10 cellular contexts compared by ENCODE assay signal in genomic region chr16:62225675-62226074, GRCh38.
A peak's percentile ranks its signal among the peaks of the same experiment; 100 is the strongest.
DNase-seq lines count a peak whose midpoint lies in the region; ATAC-seq, FAIRE-seq and TF ChIP-seq lines count a peak whose summit lies in the region.
"Had no signal": no experiment of that assay in that cellular context is flagged by ENCODE, and none has a peak within 500 bp of the region (broad histone marks: within the 10 kb centered on the region; RNA-seq: fewer than 3 reads in every experiment).

No MANE protein-coding gene starts in this region.

- no peak overlapping the region for H2BK120ac ChIP-seq in H1 (replicated peaks; ENCODE audit: low read depth, low read length)

- H3K36me3 ChIP-seq in H1 (ENCODE audit: control insufficient read depth in 2 of 4, insufficient read depth in 4 of 4, low read length in 3 of 4), result no peaks in the 10 kb centered on the region

- H2AK5ac ChIP-seq in H1 (ENCODE audit: low read depth, low read length), result no peak overlapping the region

- H3K4me2 ChIP-seq in H1 (ENCODE audit: insufficient read depth in 1 of 2, low read depth in 2 of 2, low read length in 2 of 2), result no peak overlapping the region

- H3K27me3 ChIP-seq in H1 (replicated peaks in 1 of 4; ENCODE audit: control insufficient read depth in 3 of 4, extremely low read depth in 1 of 4, insufficient read depth in 3 of 4, low read length in 3 of 4), result no peaks in the 10 kb centered on the region

- TF ChIP-seq POLR2A in H1 (IDR thresholded peaks at IDR 0.05; ENCODE audit: control extremely low read depth in 1 of 2, low read depth in 2 of 2, low read length in 2 of 2), result no peak

- H3K4ac ChIP-seq in H1 (replicated peaks; ENCODE audit: insufficient read length, low read depth, low read length), result no peak overlapping the region

- DNase-seq in D721Med (ENCODE audit: insufficient read length, low spot score), result no peak
- peak; percentile 91 for DNase-seq in RPMI8226
- peak; percentile 86 to 92 for DNase-seq in H1 (ENCODE audit: low read depth in 1 of 2, low spot score in 2 of 2)
- DNase-seq in nephron progenitor cell, result peak; percentile 53
- DNase-seq in dedifferentiated amniotic fluid mesenchymal stem cell (ENCODE audit: extremely low spot score), result no peak
- no peak for DNase-seq in frontal cortex (ENCODE audit: low spot score in 2 of 2)

- H3K27ac Mint-ChIP-seq in nephron progenitor cell, result no peak overlapping the region
- H3K27ac Mint-ChIP-seq: IgD-negative memory B cell, memory B cell had no signal

- H2AFZ ChIP-seq in H1 (ENCODE audit: low read length), result peak overlapping the region; percentile 54

- H3K79me1 ChIP-seq in H1 (ENCODE audit: low read depth, low read length), result no peaks in the 10 kb centered on the region

- H3K9me3 ChIP-seq in H1 (ENCODE audit: insufficient read depth in 2 of 2, low read depth in 1 of 2, low read length in 1 of 2), result no peaks in the 10 kb centered on the region; a peak in 1 of 4 replicates

- H3K23me2 ChIP-seq in H1 (ENCODE audit: low read depth, low read length), result no peaks in the 10 kb centered on the region

- ATAC-seq in GM21390 (IDR thresholded peaks at IDR 0.05; ENCODE audit: unreplicated experiment), result peak; percentile 96

- no peak overlapping the region for H3K4me3 Mint-ChIP-seq in nephron progenitor cell
- H3K4me3 Mint-ChIP-seq: IgD-negative memory B cell, memory B cell had no signal

- H2BK20ac ChIP-seq in H1 (ENCODE audit: low read length), result no peak overlapping the region

- no peak overlapping the region for H3K14ac ChIP-seq in H1 (ENCODE audit: insufficient read length)

- H3K36me3 Mint-ChIP-seq in nephron progenitor cell (ENCODE audit: low read depth), result no peaks in the 10 kb centered on the region
- H3K36me3 Mint-ChIP-seq: IgD-negative memory B cell, memory B cell had no signal

- CTCF ChIA-PET in H1 (lab: Charles Lee; ENCODE audit: partially characterized antibody), result interaction anchor here (0.7 to 6.4 kb wide), 30 partner anchors 11 to 1064 kb away, joined by 3 to 60 read pairs (median 4); no protein-coding TSS in a partner anchor

- H4K5ac ChIP-seq in H1 (ENCODE audit: insufficient read length, low read depth, low read length), result no peak overlapping the region

- no peak overlapping the region for H3K9ac ChIP-seq in H1 (replicated peaks in 1 of 4; ENCODE audit: extremely low read depth in 1 of 4, low read depth in 3 of 4, low read length in 3 of 4)

- no peak for TF ChIP-seq EP300 in Ishikawa (IDR thresholded peaks at IDR 0.05; ENCODE audit: borderline replicate concordance)
- no peak for TF ChIP-seq EP300 in H1 (IDR thresholded peaks at IDR 0.05; ENCODE audit: borderline replicate concordance in 1 of 2, low read depth in 2 of 2, low read length in 2 of 2)

- peak; percentile 32 for TF ChIP-seq RAD21 in Ishikawa (IDR thresholded peaks at IDR 0.05; ENCODE audit: low read depth)
- TF ChIP-seq RAD21 in H1 (IDR thresholded peaks at IDR 0.05 in 1 of 2, conservative IDR thresholded peaks at IDR 0.05 in 1 of 2; ENCODE audit: low read depth in 2 of 2, low read length in 2 of 2), result peak; percentile 70 to 74

- POLR2A ChIA-PET in H1 (lab: Charles Lee; ENCODE audit: partially characterized antibody), result no interaction called here

- no peak overlapping the region for H3K23ac ChIP-seq in H1 (ENCODE audit: insufficient read length)

- H2BK5ac ChIP-seq in H1 (ENCODE audit: low read depth, low read length), result no peak overlapping the region

- no peaks in the 10 kb centered on the region for H4K20me1 ChIP-seq in H1 (replicated peaks in 1 of 2; ENCODE audit: control insufficient read depth in 1 of 2, insufficient read depth in 2 of 2, low read length in 2 of 2)

- H3K27ac ChIP-seq in H1 (ENCODE audit: low read depth, low read length), result no peak overlapping the region

- H3K56ac ChIP-seq in H1 (replicated peaks; ENCODE audit: insufficient read length, low read depth, low read length), result no peak overlapping the region

- no peak overlapping the region for H3K18ac ChIP-seq in H1 (ENCODE audit: extremely low read depth, low read length)

- no peaks in the 10 kb centered on the region for H3K4me1 ChIP-seq in H1 (replicated peaks in 1 of 4; ENCODE audit: control insufficient read depth in 3 of 4, insufficient read depth in 4 of 4, low read length in 3 of 4)

- H3K4me3 ChIP-seq in H1 (ENCODE audit: extremely low read depth in 1 of 4, insufficient read depth in 2 of 4, low read depth in 3 of 4, low read length in 4 of 4), result no peak overlapping the region

- no peak overlapping the region for H4K91ac ChIP-seq in H1 (replicated peaks; ENCODE audit: insufficient read length, low read length)

- no peak overlapping the region for H2BK12ac ChIP-seq in H1 (ENCODE audit: low read depth, low read length)

- WGBS in H1 (ENCODE audit: extremely low coverage in 1 of 2, insufficient coverage in 1 of 2, insufficient read length in 1 of 2, insufficient replicate concordance in 2 of 2, low coverage in 1 of 2, low lambda C conversion rate in 2 of 2, missing lambda C conversion rate in 1 of 2), 2 experiments, result 48% methylated on average over 7 of the region's 7 CpGs; no CpG with 5 or more reads in 1 of the 2 experiments

- H4K8ac ChIP-seq in H1 (ENCODE audit: extremely low read depth, insufficient read depth, low read length), result no peak overlapping the region

- no peak for FAIRE-seq in D721Med (lab: Jason Lieb, UNC)
- FAIRE-seq in H1 (lab: Jason Lieb, UNC), result peak; percentile 76
- FAIRE-seq in frontal cortex (lab: Jason Lieb, UNC), result no peak

- H2BK15ac ChIP-seq in H1 (ENCODE audit: low read length), result no peak overlapping the region

- H3K27me3 Mint-ChIP-seq in nephron progenitor cell (ENCODE audit: low read depth, poor library complexity), result peaks cover 6% of the 10 kb centered on the region
- H3K27me3 Mint-ChIP-seq: IgD-negative memory B cell, memory B cell had no signal

- no peaks in the 10 kb centered on the region for H3K79me2 ChIP-seq in H1 (ENCODE audit: control insufficient read depth in 1 of 2, insufficient read depth in 2 of 2, low read length in 2 of 2)

- H3K4me1 Mint-ChIP-seq in nephron progenitor cell, result no peaks in the 10 kb centered on the region
- H3K4me1 Mint-ChIP-seq: IgD-negative memory B cell, memory B cell had no signal

- TF ChIP-seq CTCF in D721Med (IDR thresholded peaks at IDR 0.05; ENCODE audit: insufficient read depth, missing control alignments), result peak; percentile 51
- peak; percentile 60 to 85 (median 83) for TF ChIP-seq CTCF in H1 (IDR thresholded peaks at IDR 0.05; ENCODE audit: control extremely low read depth in 1 of 3, insufficient read depth in 1 of 3, low read depth in 1 of 3, low read length in 3 of 3)
- TF ChIP-seq CTCF in nephron progenitor cell (IDR thresholded peaks at IDR 0.05), result peak; percentile 41

- H3K9me3 Mint-ChIP-seq in nephron progenitor cell, result no peaks in the 10 kb centered on the region
- H3K9me3 Mint-ChIP-seq: memory B cell had no signal

TF ChIP-seq in Ishikawa, 13 proteins besides CTCF, POLR2A, EP300 and RAD21:
- TF ChIP-seq REST (IDR thresholded peaks at IDR 0.05; ENCODE audit: low read depth), result no peak
- no peak for TF ChIP-seq FOXM1 (IDR thresholded peaks at IDR 0.05; ENCODE audit: borderline replicate concordance, low read depth)

TF ChIP-seq in H1, 55 proteins besides CTCF, POLR2A, EP300 and RAD21:
- 0 out of 2 replicates have a peak, but pooled peaks have one; percentile 27 for TF ChIP-seq YY1 (IDR thresholded peaks at IDR 0.05; ENCODE audit: low read depth, low read length)
- no peak for TF ChIP-seq KDM1A (IDR thresholded peaks at IDR 0.05; ENCODE audit: borderline replicate concordance, low read length)
- TF ChIP-seq E2F6 (IDR thresholded peaks at IDR 0.05), result peak; percentile 43; the same call in 1 of the 2 replicates

Comparison
In these comparisons a context has a peak if more than half of its experiments do, and no peak if none do; other contexts are left out.
1. DNase-seq: peak in RPMI8226 (single experiment), H1 (2 of 2) and nephron progenitor cell (single experiment); none in D721Med (single experiment), dedifferentiated amniotic fluid mesenchymal stem cell (single experiment) and frontal cortex (0 of 2).
2. Peak in every context shown above with its lines, with median percentiles within 50 percentile points of each other: CTCF ChIP-seq.